9 cellular contexts compared by ENCODE assay signal in the genomic region with DNA sequence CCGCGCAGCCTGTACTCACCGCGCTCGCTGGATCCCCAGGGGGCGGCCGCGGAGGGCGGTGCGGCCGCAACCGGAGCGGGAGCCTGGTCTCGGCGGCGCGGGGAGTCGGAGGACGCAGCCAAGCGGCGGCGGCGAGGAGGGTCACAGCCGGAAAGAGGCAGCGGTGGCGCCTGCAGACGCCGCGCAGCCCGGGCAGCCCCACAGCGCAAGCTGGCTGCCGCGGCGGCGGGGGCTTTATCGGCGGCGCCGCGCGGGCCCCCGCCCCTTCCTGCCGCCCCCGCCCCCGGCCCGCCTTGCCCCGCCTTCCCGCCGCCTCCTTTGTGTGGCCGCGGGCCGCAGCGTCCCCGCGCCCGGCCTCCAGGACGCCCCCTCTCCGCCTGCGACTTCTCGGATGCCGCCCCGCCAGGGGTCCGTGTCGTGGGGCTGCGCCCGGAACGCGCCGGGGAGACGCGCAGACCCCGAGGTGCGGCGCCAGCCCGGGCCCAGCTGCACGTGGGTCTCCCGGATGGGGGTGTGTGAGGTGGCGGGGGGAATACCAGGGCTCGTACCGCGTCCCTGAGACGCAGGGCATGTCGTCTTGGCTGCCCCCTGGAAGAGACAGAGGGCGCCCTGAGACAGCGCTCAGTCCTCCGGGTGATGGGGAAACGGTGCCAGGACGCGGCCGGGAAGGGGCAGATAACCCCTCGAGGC. TPM values are rescaled to one million over a fixed set of nuclear protein-coding genes. Genes with fewer than 3 reads are reported as not detected.
DNase-seq lines count a peak whose midpoint lies in the region; ATAC-seq, FAIRE-seq and TF ChIP-seq lines count a peak whose summit lies in the region.
"Had no signal": no experiment of that assay in that cellular context is flagged by ENCODE, and none has a peak within 500 bp of the region (broad histone marks: within the 10 kb centered on the region; RNA-seq: fewer than 3 reads in every experiment).

Gene SERPINE2 (minus strand): TSS at position 207 of the 690 bp plus-strand sequence. CDS start 37,386 bp downstream, outside the sequence.

- H3K79me2 ChIP-seq in endothelial cell of umbilical vein (ENCODE audit: control insufficient read depth, insufficient read depth, low read length) = no peaks in the 10 kb centered on the region

- peak within 1 kb of the TSS; percentile 85 for H2AFZ ChIP-seq in endothelial cell of umbilical vein (ENCODE audit: low read depth, low read length)

- POLR2A ChIA-PET in activated CD8-positive, alpha-beta T cell treated with anti-CD3 and anti-CD28 coated beads, Interleukin-2, amount 10 ng/mL, durations not matched to agents 7 days and 5 days (lab: Charles Lee) = no interaction called here
- POLR2A ChIA-PET in endothelial cell of umbilical vein (lab: Charles Lee) = no interaction called here

- CTCF ChIA-PET in activated CD8-positive, alpha-beta T cell treated with anti-CD3 and anti-CD28 coated beads, Interleukin-2, amount 10 ng/mL, durations not matched to agents 7 days and 5 days (lab: Charles Lee) = interaction anchor here (0.9 to 5.2 kb wide), 4 partner anchors 25 to 69 kb away, joined by 3 to 34 read pairs (median 4); no protein-coding TSS in a partner anchor
- CTCF ChIA-PET in endothelial cell of umbilical vein (lab: Charles Lee) = interaction anchor here (0.6 to 2.3 kb wide), 6 partner anchors 44 to 244 kb away, joined by 3 to 22 read pairs (median 7); no protein-coding TSS in a partner anchor

- peak; percentile 81 for DNase-seq in DMS 273 (lab: John Stamatoyannopoulos, UW; ENCODE audit: unreplicated experiment)
- DNase-seq in DMS 273 treated with DMSO at 0.1 percent for 48 hours (lab: John Stamatoyannopoulos, UW) = no peak
- peak; percentile 75 for DNase-seq in NCI-H345 (lab: John Stamatoyannopoulos, UW)
- DNase-seq in activated CD8-positive, alpha-beta T cell treated with anti-CD3 and anti-CD28 coated beads, Interleukin-2, amount 10 ng/mL, durations not matched to agents 7 days and 5 days = peak; percentile 58
- peak; percentile 41 for DNase-seq in endothelial cell of umbilical vein (ENCODE audit: low read depth, low spot score)
- peak; percentile 86 for DNase-seq in mesenteric fat pad (ENCODE audit: low spot score)
- peak; percentile 27 to 48 for DNase-seq in stimulated activated CD8-positive, alpha-beta memory T cell treated with anti-CD3 and anti-CD28 coated beads, Interleukin-15, amount 100 ng/mL, for 4 hours (ENCODE audit: low read depth in 2 of 2)

- H3K36me3 ChIP-seq in endothelial cell of umbilical vein (ENCODE audit: control insufficient read depth in 2 of 2, extremely low read depth in 1 of 2, insufficient read depth in 2 of 2, low read length in 2 of 2) = no peaks in the 10 kb centered on the region

- peak within 1 kb of the TSS; percentile 32 to 73 (median 41) for H3K4me3 ChIP-seq in endothelial cell of umbilical vein (replicated peaks in 1 of 3; ENCODE audit: insufficient read depth in 1 of 3, low read depth in 1 of 3, low read length in 3 of 3)

- peaks cover 29 to 41% of the 10 kb centered on the region in 2 experiments for H3K27me3 ChIP-seq in endothelial cell of umbilical vein (ENCODE audit: control insufficient read depth in 2 of 2, insufficient read depth in 2 of 2, low read length in 2 of 2)

- no peak for TF ChIP-seq CTCF in endothelial cell of umbilical vein (IDR thresholded peaks at IDR 0.05; ENCODE audit: extremely low read depth in 1 of 2, insufficient read depth in 1 of 2, low read depth in 1 of 2, low read length in 2 of 2)

- no peak within 1 kb of the TSS for H3K27ac ChIP-seq in endothelial cell of umbilical vein (ENCODE audit: insufficient read depth, low read depth, low read length)
- H3K27ac ChIP-seq: 22Rv1 had no signal

- no peaks in the 10 kb centered on the region for H3K9me3 Mint-ChIP-seq in activated CD8-positive, alpha-beta T cell treated with anti-CD3 and anti-CD28 coated beads, Interleukin-2, amount 10 ng/mL, durations not matched to agents 7 days and 5 days (ENCODE audit: insufficient read depth)

- no peak for FAIRE-seq in endothelial cell of umbilical vein (lab: Jason Lieb, UNC)

- H3K4me1 Mint-ChIP-seq in activated CD8-positive, alpha-beta T cell treated with anti-CD3 and anti-CD28 coated beads, Interleukin-2, amount 10 ng/mL, durations not matched to agents 7 days and 5 days (ENCODE audit: low read depth) = peaks cover 29% of the 10 kb centered on the region

- H3K36me3 Mint-ChIP-seq in activated CD8-positive, alpha-beta T cell treated with anti-CD3 and anti-CD28 coated beads, Interleukin-2, amount 10 ng/mL, durations not matched to agents 7 days and 5 days (ENCODE audit: low read depth) = no peaks in the 10 kb centered on the region

- peak; percentile 37 for ATAC-seq in HG02870 (IDR thresholded peaks at IDR 0.05; ENCODE audit: unreplicated experiment)
- peak; percentile 77 for ATAC-seq in activated CD8-positive, alpha-beta T cell treated with anti-CD3 and anti-CD28 coated beads, Interleukin-2, amount 10 ng/mL, durations not matched to agents 7 days and 5 days

- peak within 1 kb of the TSS; percentile 84 for H3K4me3 Mint-ChIP-seq in activated CD8-positive, alpha-beta T cell treated with anti-CD3 and anti-CD28 coated beads, Interleukin-2, amount 10 ng/mL, durations not matched to agents 7 days and 5 days

- no TSS peak for BruUV-seq in endothelial cell of umbilical vein (replicated peaks; lab: Mats Ljungman, UMichigan)

- H4K20me1 ChIP-seq in endothelial cell of umbilical vein (replicated peaks; ENCODE audit: control insufficient read depth, extremely low read depth, insufficient read depth, low read length) = no peaks in the 10 kb centered on the region

- no peaks in the 10 kb centered on the region for H3K9me1 ChIP-seq in endothelial cell of umbilical vein (replicated peaks; ENCODE audit: control insufficient read depth, extremely low read depth, insufficient read depth, low read length)

- dilution Hi-C loops in endothelial cell of umbilical vein (cut with MboI; ENCODE audit: extremely low pct_ligation_motif_present, low sequenced_read_pairs) = no loop called here

- H3K9me3 ChIP-seq in endothelial cell of umbilical vein (replicated peaks; ENCODE audit: control insufficient read depth, insufficient read depth, low read length) = no peaks in the 10 kb centered on the region

- H3K4me2 ChIP-seq in endothelial cell of umbilical vein (ENCODE audit: insufficient read depth, low read length) = peak within 1 kb of the TSS; percentile 71

- no peak for TF ChIP-seq POLR2A in endothelial cell of umbilical vein (IDR thresholded peaks at IDR 0.05; ENCODE audit: low read depth, low read length)

- H3K27ac Mint-ChIP-seq in activated CD8-positive, alpha-beta T cell treated with anti-CD3 and anti-CD28 coated beads, Interleukin-2, amount 10 ng/mL, durations not matched to agents 7 days and 5 days = peak within 1 kb of the TSS; percentile 68

- H3K9ac ChIP-seq in endothelial cell of umbilical vein (replicated peaks; ENCODE audit: extremely low read depth, insufficient read depth, low read length) = peak within 1 kb of the TSS; percentile 39

- peaks cover 41% of the 10 kb centered on the region for H3K27me3 Mint-ChIP-seq in activated CD8-positive, alpha-beta T cell treated with anti-CD3 and anti-CD28 coated beads, Interleukin-2, amount 10 ng/mL, durations not matched to agents 7 days and 5 days (ENCODE audit: low read depth)

- intact Hi-C loops in endothelial cell of umbilical vein (cut with micrococcal nuclease) = loop anchor here (1.0 to 5.0 kb wide), 6 partner anchors 69 to 245 kb away; no protein-coding TSS in a partner anchor

- H3K4me1 ChIP-seq in endothelial cell of umbilical vein (ENCODE audit: control insufficient read depth, extremely low read depth, insufficient read depth, low read length) = peaks cover 6% of the 10 kb centered on the region

TF ChIP-seq in endothelial cell of umbilical vein, 7 proteins besides CTCF, POLR2A, EP300 and RAD21:
- TF ChIP-seq EZH2 (IDR thresholded peaks at IDR 0.05; ENCODE audit: borderline replicate concordance, low read depth, low read length, severe bottlenecking) (peak; percentile 8), JUN (IDR thresholded peaks at IDR 0.05; ENCODE audit: borderline replicate concordance, insufficient read depth, insufficient read length, low read depth) (no peak), MYC (IDR thresholded peaks at IDR 0.05; ENCODE audit: low read depth, low read length) (no peak)

RNA-seq across cellular contexts. Expression of gene SERPINE2, which starts in this region (rescaled TPM):
- total RNA-seq in activated CD8-positive, alpha-beta T cell treated with anti-CD3 and anti-CD28 coated beads, Interleukin-2, amount 10 ng/mL, durations not matched to agents 7 days and 5 days = 10 to 100 TPM; 22.2 to 22.5 TPM
- total RNA-seq in endothelial cell of umbilical vein (8.8 and 15.5 TPM in 2 replicates), mesenteric fat pad (56.4 TPM)
- polyA plus RNA-seq in endothelial cell of umbilical vein = 2.5 and 4.0 TPM in 2 replicates
- 2.9 and 3.4 TPM in 2 replicates for polyA plus RNA-seq in endothelial cell of umbilical vein (2011; cell fraction: cytosol; rRNA removed)
- polyA plus RNA-seq in endothelial cell of umbilical vein (2011; cell fraction: nucleus; rRNA removed) = 2.4 and 3.1 TPM in 2 replicates
- polyA plus RNA-seq in endothelial cell of umbilical vein (2012) = 12.5 and 20.1 TPM in 2 replicates
- polyA minus RNA-seq in endothelial cell of umbilical vein = 2.3 and 5.9 TPM in 2 replicates
- 1.4 TPM for polyA minus RNA-seq in endothelial cell of umbilical vein (2011; cell fraction: cytosol; rRNA and poly(A)+ RNA removed)
- 1.5 and 3.3 TPM in 2 replicates for polyA minus RNA-seq in endothelial cell of umbilical vein (2011; cell fraction: nucleus; rRNA and poly(A)+ RNA removed)
